In the genomic region with DNA sequence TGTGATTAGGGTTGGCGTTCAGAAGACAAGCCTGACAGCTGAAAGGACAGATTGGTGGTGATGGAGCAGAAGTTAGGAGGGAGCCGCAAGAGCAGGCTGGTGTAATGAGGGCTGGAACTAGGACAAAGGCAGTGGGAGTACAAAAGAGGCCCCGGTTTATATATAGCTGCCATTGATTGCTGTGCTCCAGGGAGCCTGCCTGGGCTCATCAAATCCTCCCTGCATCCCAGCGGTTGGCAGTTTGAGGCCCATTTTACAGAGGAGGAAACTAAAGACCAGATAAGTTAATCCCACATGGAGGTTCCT, we compare ENCODE assay signal across 25 cellular contexts.
"Had no signal": no experiment of that assay in that cellular context is flagged by ENCODE, and none has a peak within 500 bp of the region (broad histone marks: within the 10 kb centered on the region; RNA-seq: fewer than 3 reads in every experiment).

No MANE protein-coding gene starts in this region.

- H3K27me3 ChIP-seq: adrenal gland had no signal

- ATAC-seq: activated CD8-positive, alpha-beta T cell treated with anti-CD3 and anti-CD28 coated beads, Interleukin-2, amount 10 ng/mL, durations not matched to agents 7 days and 5 days; activated naive CD4-positive, alpha-beta T cell treated with anti-CD3 and anti-CD28 coated beads, Interleukin-2, amount 50 U/mL, for 72 hours; Panc1 had no signal

- DNase-seq: activated CD4-positive, alpha-beta T cell treated with anti-CD3 and anti-CD28 coated beads, Interleukin-2, amount 10 ng/mL, durations not matched to agents 24 days and 14 days; activated CD4-positive, alpha-beta T cell treated with anti-CD3 and anti-CD28 coated beads, Interleukin-2, amount 50 U/mL, for 4 hours; activated CD8-positive, alpha-beta T cell treated with anti-CD3 and anti-CD28 coated beads, Interleukin-2, amount 10 ng/mL, durations not matched to agents 7 days and 5 days; activated gamma-delta T cell treated with Interleukin-2 at 50 U/mL for 16 hours; activated naive CD4-positive, alpha-beta T cell treated with anti-CD3 and anti-CD28 coated beads for 36 hours; activated T-cell treated with anti-CD3 and anti-CD28 coated beads, Interleukin-2, amount 50 U/mL, for 24 hours; adrenal gland; NCI-H1092 treated with DMSO at 0.1 percent for 48 hours; NCI-H1417; NCI-H146; NCI-H187; NCI-H2029 treated with DMSO at 0.1 percent for 48 hours; NCI-H2107; NCI-H2171 treated with DMSO at 0.1 percent for 48 hours; NCI-H2227 treated with DMSO at 0.1 percent for 48 hours; NCI-H446 treated with DMSO at 0.1 percent for 48 hours; NCI-H524; NCI-H69; RPMI8226; SHP77 treated with DMSO at 0.1 percent for 48 hours; SK-N-SH had no signal

- H3K4me1 ChIP-seq: adrenal gland, SJSA1 had no signal

- H3K4me3 ChIP-seq: adrenal gland, K562, SJSA1 had no signal

- H3K27ac ChIP-seq: adrenal gland, SJSA1 had no signal

- H3K9me3 ChIP-seq: adrenal gland, SK-N-SH had no signal
